Comparison of ENCODE assay signal across 23 cellular contexts in the genomic region with DNA sequence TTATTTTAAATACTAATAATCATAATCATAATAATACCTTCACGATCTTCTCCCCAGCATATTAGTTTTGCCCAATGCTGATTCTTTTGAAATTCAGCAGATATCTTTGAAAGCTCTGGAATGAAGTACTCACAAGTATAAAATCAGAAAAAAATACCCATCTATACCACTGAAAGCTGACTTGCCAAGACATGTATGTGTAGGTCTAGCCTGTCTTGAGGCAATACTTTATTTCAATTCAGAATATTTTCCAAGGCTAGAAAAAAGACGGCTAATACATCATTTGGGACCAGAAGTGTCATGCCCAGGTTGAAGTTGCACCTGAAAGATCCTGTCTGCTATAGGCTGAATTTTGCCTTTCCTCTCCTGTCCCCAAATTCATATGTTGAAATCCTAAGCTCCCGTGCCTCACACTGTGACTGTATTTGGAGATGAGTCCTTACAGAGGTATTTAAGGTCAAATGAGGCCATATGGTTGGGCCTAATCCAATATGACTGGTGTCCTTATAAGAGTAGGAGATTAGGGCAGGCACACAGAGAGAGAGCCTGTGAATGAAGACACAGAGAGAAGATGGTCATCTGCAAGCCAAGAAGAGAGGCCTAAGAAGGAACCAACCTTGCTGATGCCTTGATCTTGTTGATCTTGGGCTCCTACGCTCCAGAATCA.
DNase-seq lines count a peak whose midpoint lies in the region; ATAC-seq and TF ChIP-seq lines count a peak whose summit lies in the region.
"Had no signal": no experiment of that assay in that cellular context is flagged by ENCODE, and none has a peak within 500 bp of the region (broad histone marks: within the 10 kb centered on the region; RNA-seq: fewer than 3 reads in every experiment).

No MANE protein-coding gene starts in this region.

- no peak for TF ChIP-seq EP300 in ovary (IDR thresholded peaks at IDR 0.05)

- H3K27me3 ChIP-seq in HUES64 (ENCODE audit: insufficient read depth, low read length) (no peaks in the 10 kb centered on the region), ovary (no peaks in the 10 kb centered on the region)
- H3K27me3 ChIP-seq: SJCRH30 had no signal

- H3K9me3 ChIP-seq in HUES64 (ENCODE audit: insufficient read depth, low read depth, low read length) = no peaks in the 10 kb centered on the region
- no peaks in the 10 kb centered on the region for H3K9me3 ChIP-seq in ovary
- H3K9me3 ChIP-seq: SJCRH30 had no signal

- intact Hi-C loops in ovary (cut with DNase I) = no loop called here

- H3K9ac ChIP-seq in HUES64 (ENCODE audit: low read depth, low read length) = 0 out of 2 replicates have a peak overlapping the region, but pooled peaks have one; percentile 18

- H3K4me1 ChIP-seq in HUES64 (ENCODE audit: insufficient read depth, low read length) = peaks cover 16% of the 10 kb centered on the region
- no peaks in the 10 kb centered on the region for H3K4me1 ChIP-seq in ovary (ENCODE audit: insufficient read depth)
- H3K4me1 ChIP-seq: SJCRH30 had no signal

- no peak for TF ChIP-seq CTCF in ovary (IDR thresholded peaks at IDR 0.05)

- H3K36me3 ChIP-seq in HUES64 (ENCODE audit: insufficient read depth, low read length) (no peaks in the 10 kb centered on the region), ovary (no peaks in the 10 kb centered on the region)
- H3K36me3 ChIP-seq: SJCRH30 had no signal

- WGBS in HUES64 = 93% methylated on average over 4 of the region's 4 CpGs
- WGBS in ovary, 3 donors = 76 to 85% (median 78%) methylated on average over 4 of the region's 4 CpGs

- no peak for TF ChIP-seq POLR2A in ovary (IDR thresholded peaks at IDR 0.05)

- DNase-seq in GM03348 (ENCODE audit: low spot score) = peak; percentile 12
- peak; percentile 26 for DNase-seq in myocyte (ENCODE audit: low read depth)
- no peak for DNase-seq in NOMO-1 treated with dmso at 0.1 percent for 144 hours (lab: John Stamatoyannopoulos, UW; ENCODE audit: unreplicated experiment)
- no peak for DNase-seq in ovary
- DNase-seq in stimulated activated CD4-positive, alpha-beta T cell treated with anti-CD3 and anti-CD28 coated beads, Interleukin-15, amount 100 ng/mL, for 24 hours = no peak
- DNase-seq: ACHN; activated CD4-positive, alpha-beta T cell treated with anti-CD3 and anti-CD28 coated beads for 48 hours; activated CD8-positive, alpha-beta memory T cell treated with anti-CD3 and anti-CD28 coated beads, Interleukin-2, amount 10 ng/mL, durations not matched to agents 7 days and 5 days; activated naive CD4-positive, alpha-beta T cell treated with anti-CD3 and anti-CD28 coated beads, Interleukin-2, amount 50 U/mL, for 16 hours; aorta; cerebellar nuclear complex; left cardiac atrium; NCI-H1092; NCI-H2029; NCI-H345; occipital lobe; SJCRH30; T-cell had no signal

- H3K27ac ChIP-seq in HUES64 (ENCODE audit: low read depth, low read length) (peak overlapping the region; percentile 74; the same call in 1 of the 2 replicates), ovary (no peak overlapping the region)
- H3K27ac ChIP-seq: C4-2B, SJCRH30 had no signal

- peak; percentile 54 for ATAC-seq in esophagus mucosa
- no peak for ATAC-seq in HG02938 (IDR thresholded peaks at IDR 0.05; ENCODE audit: unreplicated experiment)
- ATAC-seq: activated CD8-positive, alpha-beta memory T cell treated with anti-CD3 and anti-CD28 coated beads, Interleukin-2, amount 10 ng/mL, durations not matched to agents 7 days and 5 days; HepG2; left cardiac atrium; T-cell had no signal

- H3K4me3 ChIP-seq in HUES64 (ENCODE audit: low read length) (no peak overlapping the region), ovary (no peak overlapping the region)
- H3K4me3 ChIP-seq: SJCRH30 had no signal

Comparison
In these comparisons a context has a peak if more than half of its experiments do, and no peak if none do; other contexts are left out.
1. DNase-seq: peak in GM03348 (single experiment) and myocyte (single experiment); none in NOMO-1 treated with dmso at 0.1 percent for 144 hours (single experiment), ovary (0 of 5) and stimulated activated CD4-positive, alpha-beta T cell treated with anti-CD3 and anti-CD28 coated beads, Interleukin-15, amount 100 ng/mL, for 24 hours (single experiment).